In genomic region chr5:52668544-52669185, GRCh38 we compare ENCODE assay signal across 23 cellular contexts.
DNase-seq lines count a peak whose midpoint lies in the region; ATAC-seq and TF ChIP-seq lines count a peak whose summit lies in the region.
"Had no signal": no experiment of that assay in that cellular context is flagged by ENCODE, and none has a peak within 500 bp of the region (broad histone marks: within the 10 kb centered on the region; RNA-seq: fewer than 3 reads in every experiment).

No MANE protein-coding gene starts in this region.

- no peak overlapping the region for H3K9ac ChIP-seq in mesenchymal stem cell (ENCODE audit: low read length)

- no peak overlapping the region for H2AK5ac ChIP-seq in mesenchymal stem cell (ENCODE audit: low read length, severe bottlenecking)

- H2BK12ac ChIP-seq in mesenchymal stem cell (ENCODE audit: low read length in 2 of 2) = peak overlapping the region in 1 of 2 experiments; percentile 91

- ATAC-seq in Panc1 = 0 out of 2 replicates have a peak, but pooled peaks have one; percentile 48
- ATAC-seq: activated CD8-positive, alpha-beta memory T cell treated with anti-CD3 and anti-CD28 coated beads, Interleukin-2, amount 10 ng/mL, durations not matched to agents 7 days and 5 days; activated T-cell treated with anti-CD3 and anti-CD28 coated beads, Interleukin-2, amount 50 U/mL, for 72 hours; heart left ventricle; left lobe of liver; naive thymus-derived CD8-positive, alpha-beta T cell; stimulated activated naive CD8-positive, alpha-beta T cell treated with anti-CD3 and anti-CD28 coated beads, Interleukin-15, Interleukin-2, amounts not matched to agents 100 U/mL and 50 U/mL, for 24 hours had no signal

- no peak overlapping the region for H3K27ac ChIP-seq in Panc1 (ENCODE audit: low read length)
- H3K27ac ChIP-seq in brain microvascular endothelial cell = no peak overlapping the region
- no peak overlapping the region for H3K27ac ChIP-seq in mesenchymal stem cell (ENCODE audit: low read length, poor library complexity, severe bottlenecking)
- no peak overlapping the region for H3K27ac ChIP-seq in substantia nigra (ENCODE audit: low read depth, low read length, poor library complexity, severe bottlenecking)
- H3K27ac ChIP-seq: heart left ventricle, Peyer's patch, VCaP had no signal

- H3K4ac ChIP-seq in mesenchymal stem cell (ENCODE audit: low read depth in 1 of 2, low read length in 2 of 2) = no peak overlapping the region

- H2AFZ ChIP-seq in mesenchymal stem cell (ENCODE audit: low read depth, low read length) = peak overlapping the region; percentile 31

- no peak for TF ChIP-seq CTCF in Panc1 (IDR thresholded peaks at IDR 0.05)
- TF ChIP-seq CTCF in brain microvascular endothelial cell (IDR thresholded peaks at IDR 0.05; ENCODE audit: low read depth, low read length, missing control alignments) = no peak

- no peak overlapping the region for H4K8ac ChIP-seq in mesenchymal stem cell (ENCODE audit: low read length)

- no peak overlapping the region for H2BK120ac ChIP-seq in mesenchymal stem cell (ENCODE audit: low read depth, low read length)

- no peak overlapping the region for H2BK5ac ChIP-seq in mesenchymal stem cell (ENCODE audit: low read depth, low read length, poor library complexity, severe bottlenecking)

- no peak overlapping the region for H3K4me2 ChIP-seq in mesenchymal stem cell (ENCODE audit: low read length, poor library complexity, severe bottlenecking)

- no peak overlapping the region; a peak in 1 of 4 replicates for H3K4me3 ChIP-seq in Panc1 (ENCODE audit: low read depth in 2 of 2, low read length in 2 of 2)
- peak overlapping the region; percentile 36 for H3K4me3 ChIP-seq in brain microvascular endothelial cell (ENCODE audit: low read depth, low read length)
- H3K4me3 ChIP-seq in mesenchymal stem cell (ENCODE audit: insufficient read depth in 1 of 2, low read depth in 1 of 2, low read length in 2 of 2) = no peak overlapping the region
- H3K4me3 ChIP-seq: heart left ventricle, Peyer's patch had no signal

- H3K14ac ChIP-seq in mesenchymal stem cell (ENCODE audit: low read length in 2 of 2) = no peak overlapping the region

- H3K27me3 ChIP-seq in Panc1 (ENCODE audit: control insufficient read depth, insufficient read depth, low read length) = peaks cover 3% of the 10 kb centered on the region
- no peaks in the 10 kb centered on the region for H3K27me3 ChIP-seq in brain microvascular endothelial cell (replicated peaks)
- H3K27me3 ChIP-seq in mesenchymal stem cell (ENCODE audit: control insufficient read depth in 1 of 2, insufficient read depth in 1 of 2, low read length in 2 of 2) = no peaks in the 10 kb centered on the region
- H3K27me3 ChIP-seq: heart left ventricle, Peyer's patch had no signal

- H4K91ac ChIP-seq in mesenchymal stem cell (ENCODE audit: low read length) = no peak overlapping the region

- no peak overlapping the region for H2BK15ac ChIP-seq in mesenchymal stem cell (ENCODE audit: low read depth, poor library complexity, severe bottlenecking)

- intact Hi-C loops in Panc1 (cut with micrococcal nuclease; ENCODE audit: unreplicated experiment) = no loop called here

- in situ Hi-C loops in Panc1 (cut with HindIII; ENCODE audit: low pct_unique_long_range_greater_than_20kb, low sequenced_read_pairs) = no loop called here
- in situ Hi-C loops in brain microvascular endothelial cell (cut with HindIII; ENCODE audit: low pct_ligation_motif_present, low sequenced_read_pairs) = loop anchor here (25.0 kb wide), 1 partner anchor 1706 kb away; no protein-coding TSS in a partner anchor

- H3K18ac ChIP-seq in mesenchymal stem cell (ENCODE audit: low read depth in 1 of 2, low read length in 2 of 2) = peak overlapping the region in 1 of 2 experiments; percentile 91

- H3K4me1 ChIP-seq in Panc1 (ENCODE audit: control insufficient read depth, insufficient read depth, low read length) = no peaks in the 10 kb centered on the region
- no peaks in the 10 kb centered on the region for H3K4me1 ChIP-seq in mesenchymal stem cell (ENCODE audit: control insufficient read depth, insufficient read depth, low read depth, low read length)
- H3K4me1 ChIP-seq: Peyer's patch had no signal

- WGBS in mesenchymal stem cell = 96% methylated on average over 19 of the region's 20 CpGs

- no TSS peak for BruUV-seq in Panc1 (replicated peaks; lab: Mats Ljungman, UMichigan)

- no peaks in the 10 kb centered on the region for H3K36me3 ChIP-seq in Panc1 (ENCODE audit: control insufficient read depth, insufficient read depth, low read length)
- H3K36me3 ChIP-seq in brain microvascular endothelial cell (replicated peaks) = no peaks in the 10 kb centered on the region
- H3K36me3 ChIP-seq in mesenchymal stem cell (ENCODE audit: control insufficient read depth in 1 of 2, insufficient read depth in 2 of 2, low read depth in 1 of 2, low read length in 2 of 2) = no peaks in the 10 kb centered on the region
- H3K36me3 ChIP-seq: heart left ventricle, Peyer's patch had no signal

- no peak overlapping the region for H3K23ac ChIP-seq in mesenchymal stem cell (ENCODE audit: low read length in 2 of 2)

- POLR2A ChIA-PET in Panc1 (lab: Charles Lee) = no interaction called here

- no peaks in the 10 kb centered on the region for H3K79me1 ChIP-seq in mesenchymal stem cell (replicated peaks; ENCODE audit: low read length, poor library complexity, severe bottlenecking)

- no peak for DNase-seq in Panc1 (ENCODE audit: low read depth, low spot score)
- no peak for DNase-seq in brain microvascular endothelial cell
- DNase-seq in mesenchymal stem cell = no peak
- DNase-seq in substantia nigra (lab: John Stamatoyannopoulos, UW) = peak in 25 of 49 donors; percentile 1 to 34 (median 10)
- DNase-seq in COLO668 (lab: John Stamatoyannopoulos, UW; ENCODE audit: unreplicated experiment) = no peak
- DNase-seq in NCI-H187 treated with DMSO at 0.1 percent for 48 hours (lab: John Stamatoyannopoulos, UW) = no peak
- no peak for DNase-seq in NCI-H226
- DNase-seq: activated CD4-positive, alpha-beta T cell treated with anti-CD3 and anti-CD28 coated beads, Interleukin-2, amount 10 ng/mL, durations not matched to agents 7 days and 5 days; activated CD8-positive, alpha-beta memory T cell treated with anti-CD3 and anti-CD28 coated beads, Interleukin-2, amount 10 ng/mL, durations not matched to agents 7 days and 5 days; activated naive CD4-positive, alpha-beta T cell treated with anti-CD3 and anti-CD28 coated beads for 36 hours; activated T-cell treated with anti-CD3 and anti-CD28 coated beads, Interleukin-2, amount 50 U/mL, for 72 hours; amniotic stem cell; CD4-positive, alpha-beta T cell; DMS 273 treated with DMSO at 0.1 percent for 48 hours; NCI-H1417 treated with DMSO at 0.1 percent for 48 hours; NCI-H524 treated with DMSO at 0.1 percent for 48 hours; Peyer's patch; stimulated activated naive CD8-positive, alpha-beta T cell treated with anti-CD3 and anti-CD28 coated beads, Interleukin-15, Interleukin-2, amounts not matched to agents 100 U/mL and 50 U/mL, for 24 hours; trophoblast cell had no signal

- CTCF ChIA-PET in Panc1 (lab: Charles Lee) = no interaction called here

- H3K9me3 ChIP-seq in Panc1 (ENCODE audit: control insufficient read depth, insufficient read depth, low read depth, low read length) (no peaks in the 10 kb centered on the region), mesenchymal stem cell (ENCODE audit: control insufficient read depth, low read length) (no peaks in the 10 kb centered on the region)
- H3K9me3 ChIP-seq: heart left ventricle, Peyer's patch had no signal

Comparison
In these comparisons a context has a peak if more than half of its experiments do, and no peak if none do; other contexts are left out.
1. DNase-seq: peak in substantia nigra (25 of 49); none in Panc1 (single experiment), brain microvascular endothelial cell (single experiment), mesenchymal stem cell (single experiment), COLO668 (single experiment), NCI-H187 treated with DMSO at 0.1 percent for 48 hours (single experiment) and NCI-H226 (single experiment).